12 cellular contexts compared by ENCODE assay signal in the genomic region with DNA sequence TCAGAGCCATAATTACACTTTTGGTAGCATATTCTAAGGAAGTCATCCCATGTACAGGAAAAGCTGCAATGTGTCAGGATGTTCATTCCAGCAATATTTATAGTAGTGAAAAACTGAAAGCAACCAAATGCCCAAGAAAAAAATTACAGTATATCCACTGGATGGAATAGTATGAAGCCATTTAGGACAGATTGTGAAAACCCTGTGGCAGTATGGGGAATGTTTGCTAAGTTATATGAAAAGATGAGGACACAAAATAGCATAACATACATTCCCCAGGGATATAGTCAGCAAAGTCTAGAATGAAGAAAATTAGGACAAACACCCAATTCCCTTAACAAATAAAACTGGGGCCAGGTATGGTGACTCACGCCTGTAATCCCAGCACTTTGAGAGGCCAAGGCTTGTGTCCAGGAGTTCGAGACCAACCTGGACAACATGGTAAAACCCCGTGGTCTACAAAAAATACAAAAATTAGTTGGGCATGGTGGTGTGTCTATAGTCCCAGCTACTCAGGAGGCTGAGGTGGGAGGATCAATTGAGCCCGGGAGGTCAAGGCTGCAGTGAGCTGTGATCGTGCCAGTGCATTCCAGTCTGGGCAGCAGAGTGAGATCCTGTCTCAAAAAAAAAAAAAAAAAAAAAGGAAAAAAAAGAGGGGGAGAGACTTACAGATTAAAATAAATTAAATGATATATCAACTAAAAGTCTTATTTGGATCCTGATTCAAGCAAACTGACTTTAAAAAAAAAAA. TPM values are rescaled to one million over a fixed set of nuclear protein-coding genes. Genes with fewer than 3 reads are reported as not detected.
DNase-seq lines count a peak whose midpoint lies in the region; ATAC-seq and TF ChIP-seq lines count a peak whose summit lies in the region.
"Had no signal": no experiment of that assay in that cellular context is flagged by ENCODE, and none has a peak within 500 bp of the region (broad histone marks: within the 10 kb centered on the region; RNA-seq: fewer than 3 reads in every experiment).

No MANE protein-coding gene starts in this region.

- ATAC-seq in GM19035 (IDR thresholded peaks at IDR 0.05; ENCODE audit: unreplicated experiment) (no peak), HG03025 (IDR thresholded peaks at IDR 0.05; ENCODE audit: low FRiP score, unreplicated experiment) (no peak), HG02678 (IDR thresholded peaks at IDR 0.05; ENCODE audit: unreplicated experiment) (no peak)

- no peak for TF ChIP-seq CTCF in choroid plexus epithelial cell (conservative IDR thresholded peaks at IDR 0.05; ENCODE audit: low read depth, low read length)

- peak; percentile 35 for DNase-seq in AG20443 (ENCODE audit: low spot score)
- DNase-seq in M059J (ENCODE audit: low read depth) = peak; percentile 82
- peak; percentile 87 for DNase-seq in choroid plexus epithelial cell (ENCODE audit: low read depth)
- DNase-seq in non-pigmented ciliary epithelial cell (ENCODE audit: low read depth) = peak; percentile 71
- DNase-seq in effector CD8-positive, alpha-beta T cell (lab: John Stamatoyannopoulos, UW) = no peak
- DNase-seq: DMS79 treated with DMSO at 0.1 percent for 48 hours, midbrain, NCI-H1092 treated with DMSO at 0.1 percent for 48 hours had no signal

- no peak overlapping the region for H3K4me3 ChIP-seq in choroid plexus epithelial cell (ENCODE audit: low read depth, low read length)

RNA-seq across cellular contexts. Expression of gene LRRC3C, which starts 2.3 kb away (rescaled TPM):
- not detected in 2 replicates for total RNA-seq in M059J (2014; rRNA removed; shearing (Covaris generic))
- total RNA-seq: activated CD8-positive, alpha-beta memory T cell treated with anti-CD3 and anti-CD28 coated beads for 36 hours had no signal

RNA-seq across cellular contexts. Expression of gene ORMDL3, which starts 2.4 kb away (rescaled TPM):
- 28.9 and 42.7 TPM in 2 replicates for total RNA-seq in M059J (2014; rRNA removed; shearing (Covaris generic))

RNA-seq across cellular contexts. Expression of gene GSDMB, which starts 11.4 kb away (rescaled TPM):
- 0.15 and 1.5 TPM in 2 replicates for total RNA-seq in M059J (2014; rRNA removed; shearing (Covaris generic))

RNA-seq across cellular contexts. Expression of gene GSDMA, which starts 33.0 kb away (rescaled TPM):
- not detected in 2 replicates for total RNA-seq in M059J (2014; rRNA removed; shearing (Covaris generic))

RNA-seq across cellular contexts. Expression of gene PSMD3, which starts 50.8 kb away (rescaled TPM):
- total RNA-seq in M059J (2014; rRNA removed; shearing (Covaris generic)) = 138 and 170 TPM in 2 replicates
